In the genomic region with DNA sequence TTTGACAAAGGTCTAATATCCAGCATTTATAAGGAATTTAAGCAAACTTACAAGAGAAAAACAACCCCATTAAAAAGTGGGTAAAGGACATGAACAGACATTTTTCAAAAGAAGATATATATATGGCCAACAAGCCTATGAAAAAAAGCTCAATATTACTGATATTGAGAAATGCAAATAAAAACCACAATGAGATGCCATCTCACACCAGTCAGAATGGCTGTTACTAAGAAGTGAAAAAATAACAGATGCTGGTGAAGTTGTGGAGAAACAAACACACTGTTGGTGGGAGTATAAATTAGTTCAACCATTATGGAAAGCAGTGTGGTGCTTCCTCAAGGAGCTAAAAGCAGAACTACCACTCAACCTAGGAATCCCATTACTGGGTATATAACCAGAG, we compare ENCODE assay signal across 21 cellular contexts.
"Had no signal": no experiment of that assay in that cellular context is flagged by ENCODE, and none has a peak within 500 bp of the region (broad histone marks: within the 10 kb centered on the region; RNA-seq: fewer than 3 reads in every experiment).

No MANE protein-coding gene starts in this region.

- DNase-seq: natural killer cell; occipital lobe; ovary; posterior cingulate gyrus; psoas muscle; right cardiac atrium; right lobe of liver; sigmoid colon; small intestine; spleen; stimulated activated CD4-positive, alpha-beta T cell treated with anti-CD3 and anti-CD28 coated beads, Interleukin-12 subunit alpha, Interleukin-12 subunit beta, amount 100 ng/mL, for 4 hours; stimulated activated CD4-positive, alpha-beta T cell treated with anti-CD3 and anti-CD28 coated beads, Interleukin-1b, Interleukin-23, amount 100 ng/mL, for 48 hours; stimulated activated CD4-positive, alpha-beta T cell treated with anti-CD3 and anti-CD28 coated beads, Interleukin-4, amount 100 ng/mL, for 1 hour; stimulated activated CD4-positive, alpha-beta T cell treated with anti-CD3 and anti-CD28 coated beads, Interleukin-4, amount 100 ng/mL, for 4 hours; stimulated activated CD8-positive, alpha-beta memory T cell treated with anti-CD3 and anti-CD28 coated beads, Interleukin-4, amount 100 ng/mL, for 48 hours; stimulated activated naive B cell treated with anti-CD40 and anti-IgM and Interleukin-4, amounts not matched to agents 10 μg/mL and 1 μg/mL and 100 μg/mL, for 72 hours; stimulated activated naive CD4-positive, alpha-beta T cell treated with Interleukin-2 at 50 U/mL for 16 hours; stomach; thyroid gland; trophoblast cell; upper lobe of left lung had no signal
